ENCODE assay signal across 17 cellular contexts in the genomic region with DNA sequence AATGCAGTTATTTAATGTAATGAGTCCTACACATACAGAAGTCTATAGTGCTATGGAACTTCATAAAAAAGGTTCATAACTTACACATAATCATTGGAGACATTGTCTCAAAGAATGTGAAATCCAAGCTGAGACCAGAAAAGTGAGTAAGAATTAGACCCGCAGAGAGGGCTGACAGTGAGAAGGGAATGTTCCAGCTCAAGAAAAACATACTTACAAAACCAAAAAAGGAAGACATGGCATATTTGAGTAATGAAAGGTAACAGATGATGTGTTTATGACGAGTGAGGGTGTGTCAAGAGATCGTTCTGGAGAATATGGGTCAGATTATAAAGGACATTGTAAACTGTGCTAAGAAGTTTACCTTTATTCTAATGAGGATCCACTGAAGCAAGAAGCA.
"Had no signal": no experiment of that assay in that cellular context is flagged by ENCODE, and none has a peak within 500 bp of the region (broad histone marks: within the 10 kb centered on the region; RNA-seq: fewer than 3 reads in every experiment).

No MANE protein-coding gene starts in this region.

- ATAC-seq: activated naive CD4-positive, alpha-beta T cell treated with anti-CD3 and anti-CD28 coated beads, Interleukin-2, amount 50 U/mL, for 72 hours; esophagus mucosa; left colon; lower lobe of right lung; stimulated activated effector memory CD8-positive, alpha-beta T cell treated with anti-CD3 and anti-CD28 coated beads, Interleukin-12 subunit alpha, Interleukin-12 subunit beta, amount 100 ng/mL, for 72 hours had no signal

- H3K27me3 ChIP-seq: testis had no signal

- DNase-seq: activated CD4-positive, alpha-beta T cell treated with anti-CD3 and anti-CD28 coated beads for 1 hour; activated gamma-delta T cell treated with Interleukin-2 at 50 U/mL for 16 hours; amygdala; cerebellar nuclear complex; effector CD8-positive, alpha-beta T cell; hippocampal formation; islet precursor cell; left colon; lower lobe of right lung; retina; small intestine; stimulated activated CD4-positive, alpha-beta T cell treated with anti-CD3 and anti-CD28 coated beads, Interleukin-4, amount 100 ng/mL, for 24 hours; testis; WERI-Rb-1 had no signal

- H3K4me3 ChIP-seq: lower lobe of right lung, testis had no signal

- H3K27ac ChIP-seq: lower lobe of right lung, testis, WERI-Rb-1 had no signal

- H3K4me1 ChIP-seq: lower lobe of right lung, testis had no signal

- H3K36me3 ChIP-seq: lower lobe of right lung, WERI-Rb-1 had no signal

- H3K9me3 ChIP-seq: lower lobe of right lung, testis had no signal
